8 cellular contexts compared by ENCODE assay signal in genomic region chr18:32470136-32470712, GRCh38. TPM values are rescaled to one million over a fixed set of nuclear protein-coding genes. Genes with fewer than 3 reads are reported as not detected.
DNase-seq lines count a peak whose midpoint lies in the region; ATAC-seq and TF ChIP-seq lines count a peak whose summit lies in the region.

No MANE protein-coding gene starts in this region.

- TF ChIP-seq CTCF in omental fat pad (IDR thresholded peaks at IDR 0.05): no peak

- DNase-seq in NCI-H345 (lab: John Stamatoyannopoulos, UW) (peak; percentile 29), NCI-H345 treated with DMSO at 0.1 percent for 48 hours (lab: John Stamatoyannopoulos, UW; ENCODE audit: unreplicated experiment) (no peak), germinal center (ENCODE audit: low spot score) (peak; percentile 8), omental fat pad (ENCODE audit: low spot score) (no peak)
- DNase-seq in activated T-cell treated with anti-CD3 and anti-CD28 coated beads, Interleukin-2, amount 50 U/mL, for 48 hours: peak; percentile 17 to 22
- DNase-seq in activated effector memory CD4-positive, alpha-beta T cell treated with Interleukin-2 at 50 U/mL for 16 hours: no peak

- peak; percentile 13 for ATAC-seq in HG03442 (IDR thresholded peaks at IDR 0.05; ENCODE audit: unreplicated experiment)
- peak; percentile 62 for ATAC-seq in omental fat pad (ENCODE audit: low FRiP score)
- no peak for ATAC-seq in GM21367 (IDR thresholded peaks at IDR 0.05; ENCODE audit: unreplicated experiment)

RNA-seq across cellular contexts. Expression of gene GAREM1, which starts 0.5 kb away (rescaled TPM):
- 10 to 100 TPM; 11.2 to 22.4 (median 13.8) TPM for total RNA-seq in omental fat pad

Comparison
In these comparisons a context has a peak if more than half of its experiments do, and no peak if none do; other contexts are left out.
1. DNase-seq: peak in NCI-H345 (single experiment), activated T-cell treated with anti-CD3 and anti-CD28 coated beads, Interleukin-2, amount 50 U/mL, for 48 hours (2 of 2) and germinal center (single experiment); none in NCI-H345 treated with DMSO at 0.1 percent for 48 hours (single experiment), omental fat pad (single experiment) and activated effector memory CD4-positive, alpha-beta T cell treated with Interleukin-2 at 50 U/mL for 16 hours (single experiment).